ENCODE assay signal across 18 cellular contexts in genomic region chr2:240322991-240323390, GRCh38.
"Had no signal": no experiment of that assay in that cellular context is flagged by ENCODE, and none has a peak within 500 bp of the region (broad histone marks: within the 10 kb centered on the region; RNA-seq: fewer than 3 reads in every experiment).

No MANE protein-coding gene starts in this region.

- DNase-seq: effector memory CD8-positive, alpha-beta T cell; esophagus squamous epithelium; glutamatergic neuron; immature natural killer cell; left colon; left ventricle myocardium superior; midbrain; nephron progenitor cell; sigmoid colon; small intestine; stimulated activated CD4-positive, alpha-beta T cell treated with anti-CD3 and anti-CD28 coated beads, Interleukin-12 subunit alpha, Interleukin-12 subunit beta, amount 100 ng/mL, for 4 hours; stimulated activated naive CD4-positive, alpha-beta T cell treated with Interleukin-2 at 50 U/mL for 16 hours; upper lobe of left lung had no signal

- H3K36me3 ChIP-seq: esophagus squamous epithelium, gastroesophageal sphincter, neutrophil, right atrium auricular region, sigmoid colon, upper lobe of left lung, vagina had no signal

- ATAC-seq: effector memory CD8-positive, alpha-beta T cell; gastroesophageal sphincter; left colon; left ventricle myocardium superior had no signal

- H3K9me3 ChIP-seq: esophagus squamous epithelium, gastroesophageal sphincter, neutrophil, right atrium auricular region, sigmoid colon, upper lobe of left lung, vagina had no signal

- H3K27me3 ChIP-seq: esophagus squamous epithelium, neutrophil, right atrium auricular region, sigmoid colon, upper lobe of left lung, vagina had no signal

- H3K4me1 ChIP-seq: upper lobe of left lung had no signal

- H3K4me3 ChIP-seq: esophagus squamous epithelium, gastroesophageal sphincter, lung, right atrium auricular region, sigmoid colon, upper lobe of left lung, vagina had no signal
